In the genomic region with DNA sequence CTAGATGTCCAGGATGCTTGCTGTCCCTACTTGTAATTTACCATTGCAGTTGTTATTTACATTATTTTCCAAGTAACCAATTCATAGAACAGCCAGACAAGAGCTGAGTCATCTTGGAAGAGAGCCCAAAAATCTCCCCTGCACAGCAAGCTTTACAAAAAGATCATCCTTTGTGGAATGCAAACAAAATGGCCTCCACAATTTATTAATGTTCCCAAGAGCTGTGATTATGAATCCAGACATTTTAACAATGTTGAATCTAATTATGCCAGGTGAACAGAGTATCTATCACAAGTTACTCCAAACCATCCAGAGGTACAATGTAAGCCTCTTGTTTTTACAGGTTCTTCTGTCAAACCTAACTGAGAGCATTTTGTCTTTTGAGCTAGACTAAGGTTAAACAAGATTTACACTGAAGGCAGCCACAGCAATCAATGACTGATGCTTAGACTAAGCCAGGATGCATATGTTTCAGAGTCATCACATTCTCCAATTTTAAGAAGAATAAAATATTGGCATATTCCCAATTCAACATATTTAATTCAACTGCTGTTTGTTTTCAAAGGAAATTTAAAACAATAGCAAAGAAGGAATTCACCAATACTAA, we compare ENCODE assay signal across 9 cellular contexts.
DNase-seq lines count a peak whose midpoint lies in the region; ATAC-seq, FAIRE-seq and TF ChIP-seq lines count a peak whose summit lies in the region.
"Had no signal": no experiment of that assay in that cellular context is flagged by ENCODE, and none has a peak within 500 bp of the region (broad histone marks: within the 10 kb centered on the region; RNA-seq: fewer than 3 reads in every experiment).

No MANE protein-coding gene starts in this region.

- FAIRE-seq in GM19239 (lab: Jason Lieb, UNC): peak; percentile 35
- FAIRE-seq: TTC549 had no signal

- DNase-seq in GM19239 (ENCODE audit: insufficient read length, low spot score) (no peak), RPMI8226 (peak; percentile 26), fibroblast of the conjunctiva (ENCODE audit: low read depth) (peak; percentile 88), heart right ventricle (no peak), GM10266 (ENCODE audit: extremely low spot score) (no peak)
- DNase-seq in stimulated activated CD4-positive, alpha-beta T cell treated with anti-CD3 and anti-CD28 coated beads, Interleukin-2, amount 100 ng/mL, for 48 hours: no peak

- intact Hi-C loops in heart right ventricle (cut with DNase I): no loop called here

- peaks cover 0 to 7% (median 0%) of the 10 kb centered on the region in 11 donors for H3K9me3 ChIP-seq in heart right ventricle

- H3K4me3 ChIP-seq in ACC112 (ENCODE audit: low read depth, low read length) (no peak overlapping the region), heart right ventricle (no peak overlapping the region)

- ATAC-seq in heart right ventricle (no peak), GM18858 (IDR thresholded peaks at IDR 0.05; ENCODE audit: unreplicated experiment) (no peak)

- H3K27me3 ChIP-seq in ACC112 (ENCODE audit: insufficient read depth, low read length): no peaks in the 10 kb centered on the region
- no peaks in the 10 kb centered on the region for H3K27me3 ChIP-seq in heart right ventricle

- H3K36me3 ChIP-seq in ACC112 (ENCODE audit: insufficient read depth, low read length) (no peaks in the 10 kb centered on the region), heart right ventricle (no peaks in the 10 kb centered on the region)

- H2AFZ ChIP-seq in ACC112 (ENCODE audit: low read length, unreplicated experiment): peak overlapping the region; percentile 90

- TF ChIP-seq CTCF in heart right ventricle (IDR thresholded peaks at IDR 0.05): no peak
- TF ChIP-seq CTCF in GM10266 (IDR thresholded peaks at IDR 0.05; ENCODE audit: control insufficient read depth, insufficient read depth, low read depth, missing control alignments): no peak

- peaks cover 23% of the 10 kb centered on the region for H3K4me1 ChIP-seq in ACC112 (ENCODE audit: control insufficient read depth, insufficient read depth, low read length, unreplicated experiment)
- peaks cover 0 to 14% (median 11%) of the 10 kb centered on the region in 9 donors for H3K4me1 ChIP-seq in heart right ventricle

- no peaks in the 10 kb centered on the region for H3K79me2 ChIP-seq in ACC112 (ENCODE audit: control insufficient read depth, insufficient read depth, low read length, unreplicated experiment)

- H3K27ac ChIP-seq in ACC112 (ENCODE audit: low read depth, low read length) (peak overlapping the region; percentile 79), heart right ventricle (no peak overlapping the region)

Comparison
In these comparisons a context has a peak if more than half of its experiments do, and no peak if none do; other contexts are left out.
1. DNase-seq: peak in RPMI8226 (single experiment) and fibroblast of the conjunctiva (single experiment); none in GM19239 (single experiment), stimulated activated CD4-positive, alpha-beta T cell treated with anti-CD3 and anti-CD28 coated beads, Interleukin-2, amount 100 ng/mL, for 48 hours (0 of 2), heart right ventricle (0 of 2) and GM10266 (single experiment).